ENCODE assay signal across 8 cellular contexts in the genomic region with DNA sequence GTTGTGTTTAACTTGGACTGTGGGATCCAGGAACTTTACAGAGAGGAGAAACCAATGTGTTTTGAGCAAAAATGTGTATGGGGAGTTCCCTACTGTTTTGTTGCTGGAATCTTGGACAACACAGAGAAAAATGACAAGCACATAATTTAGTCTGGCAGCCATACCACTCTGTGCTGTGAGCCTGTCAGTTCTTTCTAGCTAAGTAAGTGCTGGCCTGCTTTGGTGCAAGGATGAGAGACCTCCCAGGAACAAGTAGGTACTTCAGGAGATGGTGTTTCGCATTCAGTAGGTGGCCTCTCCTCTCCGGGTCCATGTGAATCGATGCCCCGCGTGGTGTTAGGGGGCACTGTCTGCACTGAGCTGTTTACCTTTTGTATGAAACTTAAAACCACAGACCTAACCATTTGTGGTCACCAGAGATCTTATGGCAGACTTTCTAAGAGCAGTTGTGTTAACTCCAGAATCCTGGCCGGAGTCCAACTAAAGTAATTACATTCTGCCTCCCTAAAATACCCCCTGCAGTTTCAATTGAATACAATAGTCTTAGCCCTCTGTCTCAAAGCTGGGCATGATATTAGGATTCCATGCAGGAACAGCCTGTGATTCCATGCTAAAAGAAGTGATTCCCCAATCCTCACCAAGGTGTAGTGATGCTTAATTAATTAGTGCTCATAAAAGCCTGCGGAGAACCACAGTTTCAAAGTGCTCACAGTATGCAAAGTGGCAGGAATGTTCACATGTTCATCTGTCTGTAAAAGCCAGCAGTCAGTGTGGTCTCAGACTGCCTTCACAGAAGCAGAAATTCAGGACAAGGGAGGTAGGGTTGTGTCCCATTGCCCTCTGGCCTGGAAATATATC.
DNase-seq lines count a peak whose midpoint lies in the region; ATAC-seq and TF ChIP-seq lines count a peak whose summit lies in the region.
"Had no signal": no experiment of that assay in that cellular context is flagged by ENCODE, and none has a peak within 500 bp of the region (broad histone marks: within the 10 kb centered on the region; RNA-seq: fewer than 3 reads in every experiment).

No MANE protein-coding gene starts in this region.

- H3K9me3 Mint-ChIP-seq in GM23338: no peaks in the 10 kb centered on the region
- peaks cover 0 to 3% of the 10 kb centered on the region in 2 experiments; a peak in 1 of 5 replicates for H3K9me3 Mint-ChIP-seq in H9

- H3K27ac ChIP-seq in GM23338 (ENCODE audit: low read depth): no peak overlapping the region
- H3K27ac ChIP-seq in H9 (ENCODE audit: insufficient read length, low read depth, low read length): no peak overlapping the region
- no peak overlapping the region for H3K27ac ChIP-seq in OCI-LY7 (ENCODE audit: low read depth, low read length, poor library complexity, severe bottlenecking)

- in situ Hi-C loops in astrocyte of the spinal cord (cut with HindIII; ENCODE audit: low sequenced_read_pairs): no loop called here

- H3K36me3 ChIP-seq in GM23338 (ENCODE audit: insufficient read depth) (no peaks in the 10 kb centered on the region), Loucy (ENCODE audit: insufficient read depth, low read length) (no peaks in the 10 kb centered on the region), OCI-LY7 (ENCODE audit: insufficient read depth, low read length) (no peaks in the 10 kb centered on the region)

- H3K56ac ChIP-seq in H9 (ENCODE audit: insufficient read length, low read depth, low read length): no peak overlapping the region

- peaks cover 29% of the 10 kb centered on the region for H3K4me1 Mint-ChIP-seq in GM23338
- peaks cover 24 to 37% of the 10 kb centered on the region in 2 experiments for H3K4me1 Mint-ChIP-seq in H9

- DNase-seq in GM23338 (ENCODE audit: low spot score) (no peak), astrocyte of the spinal cord (ENCODE audit: low read depth, low spot score) (peak; percentile 87), GDM1 (lab: John Stamatoyannopoulos, UW) (no peak), H9 (no peak), OCI-LY7 (ENCODE audit: low spot score) (no peak)
- DNase-seq: naive B cell had no signal

- H3K9me2 ChIP-seq in GM23338 (ENCODE audit: insufficient read depth) (no peaks in the 10 kb centered on the region), Loucy (replicated peaks; ENCODE audit: low read depth, low read length) (no peaks in the 10 kb centered on the region), OCI-LY7 (ENCODE audit: insufficient read depth, low read length) (no peaks in the 10 kb centered on the region)

- WGBS in H9 (ENCODE audit: extremely low coverage, insufficient read length, low lambda C conversion rate): no CpG with 5 or more reads among the region's 7 CpGs

- H2AFZ ChIP-seq in GM23338 (peak overlapping the region; percentile 33; the same call in 1 of the 2 replicates), Loucy (ENCODE audit: low read length) (no peak overlapping the region), H9 (ENCODE audit: low read length) (no peak overlapping the region), OCI-LY7 (ENCODE audit: low read length) (no peak overlapping the region)

- ATAC-seq in GM18499 (IDR thresholded peaks at IDR 0.05; ENCODE audit: insufficient read depth, unreplicated experiment): peak; percentile 67
- no peak for ATAC-seq in GM23338

- H3K4ac ChIP-seq in H9 (ENCODE audit: low read depth, low read length): no peak overlapping the region

- 0 out of 4 replicates have a peak, but pooled peaks of 1 of the 2 experiments have one; percentile 2 for TF ChIP-seq CTCF in GM23338 (conservative IDR thresholded peaks at IDR 0.05; ENCODE audit: low read depth in 2 of 2)
- peak; percentile 56 for TF ChIP-seq CTCF in Loucy (conservative IDR thresholded peaks at IDR 0.05; ENCODE audit: low read length)
- TF ChIP-seq CTCF in astrocyte of the spinal cord (IDR thresholded peaks at IDR 0.05; ENCODE audit: low read depth, low read length): peak; percentile 24
- no peak for TF ChIP-seq CTCF in H9 (conservative IDR thresholded peaks at IDR 0.05)
- TF ChIP-seq CTCF in OCI-LY7 (conservative IDR thresholded peaks at IDR 0.05; ENCODE audit: low read length): no peak

- H3K9ac ChIP-seq in Loucy (ENCODE audit: low read depth, low read length, poor library complexity, severe bottlenecking): no peak overlapping the region
- no peak overlapping the region for H3K9ac ChIP-seq in H9 (ENCODE audit: extremely low read depth, insufficient read length, low read length)

- H2BK20ac ChIP-seq in H9 (ENCODE audit: low read depth, low read length, poor library complexity, severe bottlenecking): no peak overlapping the region

- H3K9me3 ChIP-seq in Loucy (ENCODE audit: insufficient read depth, low read depth, low read length): no peaks in the 10 kb centered on the region
- no peaks in the 10 kb centered on the region for H3K9me3 ChIP-seq in H9 (ENCODE audit: control insufficient read depth, low read depth, low read length)
- no peaks in the 10 kb centered on the region for H3K9me3 ChIP-seq in OCI-LY7 (ENCODE audit: low read length)

- no peaks in the 10 kb centered on the region; the same call in 1 of the 2 replicates for H3F3A ChIP-seq in GM23338 (replicated peaks; ENCODE audit: low read depth)
- no peaks in the 10 kb centered on the region for H3F3A ChIP-seq in Loucy (ENCODE audit: low read depth)

- H3K4me2 ChIP-seq in GM23338: no peak overlapping the region
- peak overlapping the region; percentile 56 for H3K4me2 ChIP-seq in Loucy (ENCODE audit: low read depth, low read length, poor library complexity, severe bottlenecking)
- H3K4me2 ChIP-seq in H9 (ENCODE audit: insufficient read depth, insufficient read length, low read length): no peak overlapping the region
- no peak overlapping the region for H3K4me2 ChIP-seq in OCI-LY7 (ENCODE audit: low read length)

- no peak overlapping the region for H4K8ac ChIP-seq in H9 (replicated peaks; ENCODE audit: insufficient read length, low read depth, low read length)

- POLR2A ChIA-PET in OCI-LY7 (lab: Charles Lee): interaction anchor here (0.7 kb wide), 1 partner anchor 691 kb away, joined by 3 read pairs; no protein-coding TSS in a partner anchor

- H2AK5ac ChIP-seq in H9 (ENCODE audit: insufficient read length, low read length): no peak overlapping the region

- H3K18ac ChIP-seq in H9 (ENCODE audit: insufficient read length, low read depth, low read length): no peak overlapping the region

- no peak overlapping the region for H2BK5ac ChIP-seq in H9 (ENCODE audit: insufficient read length, low read length)

- H2BK12ac ChIP-seq in H9 (ENCODE audit: insufficient read length, low read depth, low read length): no peak overlapping the region

- H4K20me1 ChIP-seq in GM23338 (replicated peaks; ENCODE audit: insufficient read depth) (no peaks in the 10 kb centered on the region), Loucy (ENCODE audit: insufficient read depth, low read length, poor library complexity, severe bottlenecking) (no peaks in the 10 kb centered on the region), H9 (ENCODE audit: control insufficient read depth, insufficient read depth, insufficient read length) (no peaks in the 10 kb centered on the region), OCI-LY7 (ENCODE audit: insufficient read depth, low read length) (no peaks in the 10 kb centered on the region)

- no peak overlapping the region for H3T11ph ChIP-seq in H9 (ENCODE audit: low read length)

- H3K4me1 ChIP-seq in GM23338 (ENCODE audit: insufficient read depth) (peaks cover 29% of the 10 kb centered on the region), Loucy (ENCODE audit: insufficient read depth, low read length, poor library complexity, severe bottlenecking) (peaks cover 18% of the 10 kb centered on the region), H9 (ENCODE audit: insufficient read depth, low read length) (no peaks in the 10 kb centered on the region), OCI-LY7 (ENCODE audit: insufficient read depth, low read length, poor library complexity, severe bottlenecking) (no peaks in the 10 kb centered on the region)

- H3K27me3 Mint-ChIP-seq in GM23338 (ENCODE audit: insufficient read depth, low read depth, poor library complexity) (no peaks in the 10 kb centered on the region), H9 (ENCODE audit: low read depth) (no peaks in the 10 kb centered on the region)

- no peak overlapping the region for H3K14ac ChIP-seq in H9 (ENCODE audit: insufficient read depth, low read length)

- H4K91ac ChIP-seq in H9 (ENCODE audit: insufficient read length, low read depth, low read length): no peak overlapping the region

- H3K23me2 ChIP-seq in H9 (ENCODE audit: insufficient read length, low read depth, low read length, poor library complexity, severe bottlenecking): no peaks in the 10 kb centered on the region

- CTCF ChIA-PET in OCI-LY7 (lab: Charles Lee; ENCODE audit: unreplicated experiment): no interaction called here

- no peaks in the 10 kb centered on the region for H3K36me3 Mint-ChIP-seq in GM23338 (ENCODE audit: low read depth)
- H3K36me3 Mint-ChIP-seq in H9 (ENCODE audit: insufficient read depth in 1 of 3, low read depth in 3 of 3): no peaks in the 10 kb centered on the region
- H3K36me3 Mint-ChIP-seq: naive B cell had no signal

- no peak overlapping the region for H3K4me3 ChIP-seq in GM23338
- H3K4me3 ChIP-seq in Loucy (ENCODE audit: low read length, poor library complexity, severe bottlenecking): peak overlapping the region; percentile 23
- no peak overlapping the region for H3K4me3 ChIP-seq in astrocyte of the spinal cord (ENCODE audit: low read depth, low read length)
- no peak overlapping the region for H3K4me3 ChIP-seq in OCI-LY7 (ENCODE audit: low read depth, low read length, poor library complexity, severe bottlenecking)

- no peaks in the 10 kb centered on the region for H3K27me3 ChIP-seq in GM23338 (ENCODE audit: insufficient read depth)
- peaks cover 18% of the 10 kb centered on the region for H3K27me3 ChIP-seq in Loucy (ENCODE audit: insufficient read depth, low read length, poor library complexity, severe bottlenecking)
- no peaks in the 10 kb centered on the region for H3K27me3 ChIP-seq in H9 (ENCODE audit: insufficient read depth, low read length)

- H3K23ac ChIP-seq in H9 (ENCODE audit: insufficient read length, low read depth, low read length): no peak overlapping the region

- no TSS peak for BruUV-seq in OCI-LY7 (replicated peaks; lab: Mats Ljungman, UMichigan)

- H4K5ac ChIP-seq in H9 (ENCODE audit: insufficient read length, low read depth, low read length): no peak overlapping the region

- H3K4me3 Mint-ChIP-seq in GM23338: no peak overlapping the region
- no peak overlapping the region for H3K4me3 Mint-ChIP-seq in H9
- H3K4me3 Mint-ChIP-seq: naive B cell had no signal

- intact Hi-C loops in OCI-LY7 (cut with micrococcal nuclease; ENCODE audit: unreplicated experiment): no loop called here

- H3K27ac Mint-ChIP-seq in GM23338 (no peak overlapping the region), H9 (no peak overlapping the region)

- no peak overlapping the region for H2BK15ac ChIP-seq in H9 (ENCODE audit: low read depth, low read length)

- H3K79me1 ChIP-seq in H9 (ENCODE audit: insufficient read depth, low read depth, low read length, poor library complexity, severe bottlenecking): no peaks in the 10 kb centered on the region

- H3K79me2 ChIP-seq in GM23338 (replicated peaks; ENCODE audit: insufficient read depth) (no peaks in the 10 kb centered on the region), Loucy (ENCODE audit: insufficient read depth, low read length) (no peaks in the 10 kb centered on the region), H9 (ENCODE audit: insufficient read depth, low read length) (no peaks in the 10 kb centered on the region), OCI-LY7 (ENCODE audit: insufficient read depth, low read depth, low read length) (no peaks in the 10 kb centered on the region)

- H2BK120ac ChIP-seq in H9 (ENCODE audit: low read depth, low read length, poor library complexity, severe bottlenecking): no peak overlapping the region

Comparison
In these comparisons a context has a peak if more than half of its experiments do, and no peak if none do; other contexts are left out.
1. CTCF ChIP-seq: peak in Loucy (single experiment) and astrocyte of the spinal cord (single experiment); none in H9 (single experiment) and OCI-LY7 (single experiment).